In the genomic region with DNA sequence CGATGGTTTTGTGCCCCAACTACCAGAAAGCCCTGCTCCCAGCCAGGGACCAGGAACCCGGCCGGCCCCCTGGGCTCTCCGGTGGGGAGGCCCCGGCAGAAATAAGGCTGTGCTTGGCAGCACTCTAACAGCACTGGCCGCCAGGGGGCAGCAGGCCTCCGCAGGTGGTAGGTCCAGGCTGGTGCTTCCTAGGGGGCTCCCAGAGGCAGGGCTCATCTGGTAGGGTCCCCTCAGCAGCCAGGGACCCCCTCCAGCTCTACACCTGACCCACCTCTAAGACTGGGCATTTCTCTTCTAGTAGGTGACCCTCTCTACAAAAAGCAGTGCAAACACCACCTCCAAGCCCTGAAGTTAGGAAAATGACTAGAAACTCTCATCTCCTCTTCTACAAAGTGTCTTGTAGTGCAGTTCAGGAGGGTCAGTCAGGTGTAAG, we compare ENCODE assay signal across 8 cellular contexts.
DNase-seq lines count a peak whose midpoint lies in the region; ATAC-seq and TF ChIP-seq lines count a peak whose summit lies in the region.

No MANE protein-coding gene starts in this region.

- peak overlapping the region in 1 of 2 donors; percentile 18 for H3K27ac ChIP-seq in left lung

- TF ChIP-seq CTCF in left lung (IDR thresholded peaks at IDR 0.05) = peak; percentile 90 to 91

- H3K4me1 ChIP-seq in left lung = peaks cover 0 to 11% of the 10 kb centered on the region in 2 donors

- ATAC-seq in HG02759 (IDR thresholded peaks at IDR 0.05; ENCODE audit: unreplicated experiment) (peak; percentile 75), left lung (peak; percentile 91)

- DNase-seq in NCI-H510A treated with DMSO at 0.1 percent for 48 hours (lab: John Stamatoyannopoulos, UW) (peak; percentile 54), NCI-H510A (lab: John Stamatoyannopoulos, UW) (no peak), NCI-H1694 (lab: John Stamatoyannopoulos, UW) (peak; percentile 75), left lung (peak; percentile 75 to 95)
- DNase-seq in activated CD4-positive, alpha-beta T cell treated with anti-CD3 and anti-CD28 coated beads for 1 hour = peak; percentile 70
- peak; percentile 74 for DNase-seq in central memory CD4-positive, alpha-beta T cell
- peak; percentile 72 to 83 for DNase-seq in stimulated activated CD4-positive, alpha-beta T cell treated with anti-CD3 and anti-CD28 coated beads, Interleukin-4, amount 100 ng/mL, for 48 hours (ENCODE audit: low read depth in 2 of 2)

- H3K27me3 ChIP-seq in left lung = no peaks in the 10 kb centered on the region

- peaks cover 0 to 66% of the 10 kb centered on the region in 2 donors for H3K36me3 ChIP-seq in left lung

- no peaks in the 10 kb centered on the region for H3K9me3 ChIP-seq in left lung

- intact Hi-C loops in left lung (cut with DNase I) = loop anchor here (5.0 kb wide), 1 partner anchor 193 kb away; no protein-coding TSS in a partner anchor

- no peak overlapping the region for H3K4me3 ChIP-seq in left lung
